In the genomic region with DNA sequence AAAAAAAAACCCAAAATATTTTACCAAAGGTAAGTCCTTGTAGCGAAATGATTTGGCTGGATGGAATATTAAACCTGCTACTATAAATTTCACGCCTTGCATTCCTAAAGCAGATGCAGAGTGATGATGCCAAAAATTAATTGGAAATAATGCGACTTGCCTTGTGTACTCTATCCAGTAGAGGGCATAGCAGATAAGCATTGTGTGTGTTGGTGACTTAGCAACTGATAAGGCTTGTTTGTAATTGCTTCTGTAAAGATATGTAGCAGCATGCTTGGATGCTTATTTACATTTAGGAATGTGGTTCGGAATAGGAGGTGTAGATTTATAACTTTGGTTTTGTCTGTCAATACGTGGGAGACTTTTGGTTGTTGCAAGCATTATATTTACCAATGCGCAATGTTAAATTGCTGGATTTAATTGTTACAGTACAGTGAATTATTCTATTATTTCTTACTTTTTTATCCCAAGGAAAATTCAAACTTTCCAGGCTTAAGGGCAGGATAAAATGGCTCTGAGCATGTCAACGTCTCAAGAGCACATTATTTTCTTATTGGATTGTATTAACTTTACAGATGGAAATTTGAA, we compare ENCODE assay signal across 1 cellular context.
TF ChIP-seq lines count a peak whose summit lies in the region.

No MANE protein-coding gene starts in this region.

TF ChIP-seq in GM23338, 12 proteins besides CTCF, POLR2A, EP300 and RAD21 (continued from another document):
- TF ChIP-seq ZNF462 (CRISPR knock-in tag; IDR thresholded peaks at IDR 0.05) (no peak), STAT1 (IDR thresholded peaks at IDR 0.05; ENCODE audit: unreplicated experiment) (no peak)
